15 cellular contexts compared by ENCODE assay signal in genomic region chr1:118963138-118963455, GRCh38. TPM values are rescaled to one million over a fixed set of nuclear protein-coding genes. Genes with fewer than 3 reads are reported as not detected.
DNase-seq lines count a peak whose midpoint lies in the region; ATAC-seq, FAIRE-seq and TF ChIP-seq lines count a peak whose summit lies in the region.
"Had no signal": no experiment of that assay in that cellular context is flagged by ENCODE, and none has a peak within 500 bp of the region (broad histone marks: within the 10 kb centered on the region; RNA-seq: fewer than 3 reads in every experiment).

No MANE protein-coding gene starts in this region.

- peak overlapping the region; percentile 77 for H3K27ac ChIP-seq in GM23248
- no peak overlapping the region for H3K27ac ChIP-seq in astrocyte (ENCODE audit: low read depth, low read length)
- H3K27ac ChIP-seq in HepG2 (ENCODE audit: extremely low read length, insufficient read depth, low read length), result peak overlapping the region; percentile 76
- peak overlapping the region; percentile 21 for H3K27ac ChIP-seq in skeletal muscle tissue (ENCODE audit: low read depth, low read length)
- H3K27ac ChIP-seq in lower lobe of right lung, result no peak overlapping the region
- H3K27ac ChIP-seq: C4-2B had no signal

- H3K36me3 Mint-ChIP-seq in astrocyte (ENCODE audit: low read depth, unreplicated experiment), result no peaks in the 10 kb centered on the region

- POLR2A ChIA-PET in HepG2 (lab: Yijun Ruan, JAX), result interaction anchor here (1.0 kb wide), 2 partner anchors 48 to 64 kb away, joined by 3 to 4 read pairs; no protein-coding TSS in a partner anchor

- no peak overlapping the region for H2AFZ ChIP-seq in GM23248
- H2AFZ ChIP-seq in astrocyte (ENCODE audit: low read depth, low read length), result no peak overlapping the region
- H2AFZ ChIP-seq in HepG2 (ENCODE audit: low read length), result no peak overlapping the region

- H3K4me3 ChIP-seq in GM23248 (no peak overlapping the region), astrocyte (ENCODE audit: insufficient read depth, low read depth, low read length) (no peak overlapping the region), HepG2 (replicated peaks in 1 of 3; ENCODE audit: insufficient read depth in 1 of 3, low read depth in 2 of 3, low read length in 3 of 3) (no peak overlapping the region), skeletal muscle tissue (ENCODE audit: low read length in 3 of 3) (no peak overlapping the region), lower lobe of right lung (no peak overlapping the region)

- no peaks in the 10 kb centered on the region; the same call in 1 of the 2 replicates for H3K36me3 ChIP-seq in GM23248 (ENCODE audit: low read depth)
- no peaks in the 10 kb centered on the region for H3K36me3 ChIP-seq in astrocyte (ENCODE audit: insufficient read depth, low read length)
- no peaks in the 10 kb centered on the region for H3K36me3 ChIP-seq in HepG2 (replicated peaks in 1 of 2; ENCODE audit: control insufficient read depth in 1 of 2, insufficient read depth in 2 of 2, low read length in 2 of 2)
- no peaks in the 10 kb centered on the region for H3K36me3 ChIP-seq in skeletal muscle tissue (ENCODE audit: control insufficient read depth in 3 of 3, insufficient read depth in 3 of 3, low read length in 3 of 3)
- no peaks in the 10 kb centered on the region for H3K36me3 ChIP-seq in lower lobe of right lung

- H3K4me3 Mint-ChIP-seq in astrocyte (ENCODE audit: unreplicated experiment), result no peak overlapping the region

- no peaks in the 10 kb centered on the region for H3K9me3 Mint-ChIP-seq in astrocyte (ENCODE audit: unreplicated experiment)

- FAIRE-seq in astrocyte (lab: Jason Lieb, UNC) (no peak), HepG2 (lab: Jason Lieb, UNC) (no peak)

- WGBS in GM23248 (ENCODE audit: low coverage in 1 of 2, low lambda C conversion rate in 2 of 2, missing lambda C conversion rate in 2 of 2), 2 experiments, result 85 to 88% methylated on average over 2 of the region's 2 CpGs
- WGBS in HepG2 (ENCODE audit: low lambda C conversion rate), result 89% methylated on average over 2 of the region's 2 CpGs

- peaks cover 14% of the 10 kb centered on the region; the same call in 1 of the 2 replicates for H4K20me1 ChIP-seq in GM23248 (ENCODE audit: insufficient read depth)
- H4K20me1 ChIP-seq in astrocyte (ENCODE audit: insufficient read depth, low read length), result no peaks in the 10 kb centered on the region
- H4K20me1 ChIP-seq in HepG2 (ENCODE audit: insufficient read depth, low read length), result no peaks in the 10 kb centered on the region

- H3K9me3 ChIP-seq in GM23248 (ENCODE audit: low read depth), result no peaks in the 10 kb centered on the region
- no peaks in the 10 kb centered on the region for H3K9me3 ChIP-seq in astrocyte (ENCODE audit: insufficient read depth, low read depth, low read length)
- H3K9me3 ChIP-seq in HepG2 (ENCODE audit: low read length), result no peaks in the 10 kb centered on the region
- no peaks in the 10 kb centered on the region for H3K9me3 ChIP-seq in skeletal muscle tissue (ENCODE audit: control insufficient read depth in 3 of 3, low read length in 3 of 3)
- no peaks in the 10 kb centered on the region for H3K9me3 ChIP-seq in lower lobe of right lung

- peaks cover 55% of the 10 kb centered on the region for H3K4me1 ChIP-seq in GM23248 (ENCODE audit: insufficient read depth)
- no peaks in the 10 kb centered on the region for H3K4me1 ChIP-seq in astrocyte (ENCODE audit: insufficient read depth, low read length)
- peaks cover 67% of the 10 kb centered on the region for H3K4me1 ChIP-seq in HepG2 (ENCODE audit: insufficient read depth, low read length)
- peaks cover 62 to 70% (median 66%) of the 10 kb centered on the region in 3 donors for H3K4me1 ChIP-seq in skeletal muscle tissue (ENCODE audit: control insufficient read depth in 3 of 3, insufficient read depth in 3 of 3, low read length in 3 of 3)
- H3K4me1 ChIP-seq in lower lobe of right lung, result no peaks in the 10 kb centered on the region

- H3K27me3 ChIP-seq in GM23248 (replicated peaks; ENCODE audit: insufficient read depth), result no peaks in the 10 kb centered on the region
- peaks cover 8% of the 10 kb centered on the region for H3K27me3 ChIP-seq in astrocyte (ENCODE audit: insufficient read depth, low read length)
- no peaks in the 10 kb centered on the region for H3K27me3 ChIP-seq in HepG2 (ENCODE audit: control insufficient read depth in 1 of 2, insufficient read depth in 2 of 2, low read length in 2 of 2)
- H3K27me3 ChIP-seq in skeletal muscle tissue (ENCODE audit: control insufficient read depth in 3 of 3, insufficient read depth in 3 of 3, low read length in 3 of 3), result no peaks in the 10 kb centered on the region
- no peaks in the 10 kb centered on the region for H3K27me3 ChIP-seq in lower lobe of right lung (ENCODE audit: low read depth)

- peaks cover 95% of the 10 kb centered on the region for H3K79me2 ChIP-seq in GM23248 (ENCODE audit: insufficient read depth)
- no peaks in the 10 kb centered on the region for H3K79me2 ChIP-seq in astrocyte (ENCODE audit: insufficient read depth, low read length)
- no peaks in the 10 kb centered on the region for H3K79me2 ChIP-seq in HepG2 (ENCODE audit: insufficient read depth, low read length)

- ATAC-seq in HepG2 (no peak), GM21529 (IDR thresholded peaks at IDR 0.05; ENCODE audit: unreplicated experiment) (no peak), lower lobe of right lung (no peak)
- ATAC-seq: SK-N-SH treated with all-trans-retinoic acid at 6 μM for 48 hours had no signal

- H3K4me2 ChIP-seq in GM23248 (ENCODE audit: unreplicated experiment) (peak overlapping the region; percentile 38), astrocyte (ENCODE audit: low read length) (no peak overlapping the region), HepG2 (ENCODE audit: low read depth, low read length) (peak overlapping the region; percentile 25)

- CTCF ChIA-PET in HepG2 (lab: Yijun Ruan, JAX; ENCODE audit: low intra/inter-chr PET ratio, low total read pairs), result interaction anchor here (0.9 kb wide), 1 partner anchor 49 kb away, joined by 3 read pairs; no protein-coding TSS in a partner anchor

- in situ Hi-C loops in GM23248 (cut with MboI) (no loop called here), HepG2 (cut with HindIII; ENCODE audit: extremely low pct_ligation_motif_present, low pct_unique_long_range_greater_than_20kb) (no loop called here)

- H3F3A ChIP-seq in GM23248 (ENCODE audit: insufficient read depth), result peaks cover 58% of the 10 kb centered on the region

- H3K27ac Mint-ChIP-seq in astrocyte (ENCODE audit: unreplicated experiment), result peak overlapping the region; percentile 90

- H3K9ac ChIP-seq in GM23248 (peak overlapping the region; percentile 32), astrocyte (ENCODE audit: low read length) (no peak overlapping the region), HepG2 (ENCODE audit: insufficient read depth, low read depth, low read length) (peak overlapping the region; percentile 21; the same call in 1 of the 2 replicates), skeletal muscle tissue (ENCODE audit: low read depth in 1 of 3, low read length in 3 of 3) (no peak overlapping the region)

- intact Hi-C loops in HepG2 (cut with micrococcal nuclease; ENCODE audit: unreplicated experiment) (loop anchor here (1.0 to 10.0 kb wide), 2 partner anchors 49 to 182 kb away; partner anchors contain the start of gene WARS2), lower lobe of right lung (cut with DNase I) (no loop called here)

- BruUV-seq in HepG2 (replicated peaks; lab: Mats Ljungman, UMichigan), result no TSS peak

- H3K4me1 Mint-ChIP-seq in astrocyte (ENCODE audit: low read depth, unreplicated experiment), result peaks cover 6% of the 10 kb centered on the region

- no peak for TF ChIP-seq CTCF in astrocyte (IDR thresholded peaks at IDR 0.05; ENCODE audit: insufficient read depth, low read depth, low read length)
- TF ChIP-seq CTCF in HepG2 (CRISPR knock-in tag; IDR thresholded peaks at IDR 0.05), result no peak
- no peak for TF ChIP-seq CTCF in lower lobe of right lung (IDR thresholded peaks at IDR 0.05)

- no peak for TF ChIP-seq RAD21 in HepG2 (CRISPR knock-in tag; IDR thresholded peaks at IDR 0.05)

- TF ChIP-seq POLR2A in HepG2 (IDR thresholded peaks at IDR 0.05; ENCODE audit: insufficient read depth in 1 of 2, low read depth in 2 of 2, low read length in 2 of 2), result no peak

- TF ChIP-seq EP300 in HepG2 (IDR thresholded peaks at IDR 0.05; ENCODE audit: low read depth in 2 of 2, low read length in 2 of 2), result no peak
- no peak for TF ChIP-seq EP300 in HepG2 (CRISPR knock-in tag; IDR thresholded peaks at IDR 0.05; ENCODE audit: borderline replicate concordance)

- H3K27me3 Mint-ChIP-seq in astrocyte (ENCODE audit: low read depth, unreplicated experiment), result peaks cover 5% of the 10 kb centered on the region

- no peaks in the 10 kb centered on the region; the same call in 1 of the 2 replicates for H3K9me2 ChIP-seq in GM23248 (ENCODE audit: insufficient read depth)

- DNase-seq in GM23248 (no peak), astrocyte (ENCODE audit: low read depth) (no peak), HepG2 (ENCODE audit: low spot score) (no peak), lower lobe of right lung (no peak)
- DNase-seq in activated naive CD4-positive, alpha-beta T cell treated with anti-CD3 and anti-CD28 coated beads, Interleukin-2, amount 50 U/mL, for 16 hours, result no peak
- DNase-seq: DMS79 treated with DMSO at 0.1 percent for 48 hours, NCI-H1105 treated with DMSO at 0.1 percent for 48 hours, NCI-H1694 treated with DMSO at 0.1 percent for 48 hours, NCI-H510A, NCI-H82, SHP77 had no signal

RNA-seq across cellular contexts. Expression of gene TBX15, which starts 25.0 kb away (rescaled TPM):
- 32.2 and 38.7 TPM in 2 replicates for total RNA-seq in GM23248 (2014; rRNA removed; shearing (Covaris generic))
- polyA plus RNA-seq in GM23248 (2016; fragmentation: Nextera tagmentation; extraction: Ambion mirVana) (39.8 and 41.7 TPM in 2 replicates), HepG2 (2011; rRNA removed) (1.9 and 3.5 TPM in 2 replicates)
- total RNA-seq in astrocyte (0.07 and 0.10 TPM in 2 replicates), HepG2 (2016; rRNA removed; fragmentation: Illumina TruSeq; extraction: Trizol) (0.42 and 0.49 TPM in 2 replicates), skeletal muscle tissue (49.6 TPM), lower lobe of right lung (0.15 TPM)
- total RNA-seq in HepG2 (2016; cell fraction: cytosol; rRNA removed; fragmentation: Illumina TruSeq; extraction: Trizol; ENCODE audit: low read depth), result not detected in 2 replicates
- 0.28 and 0.51 TPM in 2 replicates for total RNA-seq in HepG2 (2016; cell fraction: insoluble cytoplasmic fraction; rRNA removed; fragmentation: Illumina TruSeq; extraction: Trizol)
- total RNA-seq in HepG2 (2016; cell fraction: membrane; rRNA removed; fragmentation: Illumina TruSeq; extraction: Trizol), result 0.14 and 0.28 TPM in 2 replicates
- total RNA-seq in HepG2 (2016; cell fraction: nucleus; rRNA removed; fragmentation: Illumina TruSeq; extraction: Trizol), result 0.22 and 0.37 TPM in 2 replicates
- polyA plus RNA-seq in HepG2 (2011; cell fraction: cytosol; rRNA removed), result 1.4 and 3.5 TPM in 2 replicates
- polyA plus RNA-seq in HepG2 (2011; cell fraction: nucleus; rRNA removed), result 1.2 and 1.9 TPM in 2 replicates
- 5.0 and 5.5 TPM in 2 replicates for polyA plus RNA-seq in HepG2 (2012)
- 0.06 TPM in 2 replicates for polyA plus RNA-seq in HepG2 (2016; cell fraction: cytosol; fragmentation: Illumina TruSeq; extraction: Trizol; ENCODE audit: low read depth)
- polyA plus RNA-seq in HepG2 (2016; cell fraction: insoluble cytoplasmic fraction; fragmentation: Illumina TruSeq; extraction: Trizol; ENCODE audit: low read depth), result 0.42 and 0.59 TPM in 2 replicates
- polyA plus RNA-seq in HepG2 (2016; cell fraction: membrane; fragmentation: Illumina TruSeq; extraction: Trizol; ENCODE audit: low read depth), result 0.08 and 0.22 TPM in 2 replicates
- polyA plus RNA-seq in HepG2 (2016; cell fraction: nucleus; fragmentation: Illumina TruSeq; extraction: Trizol; ENCODE audit: insufficient read depth, low read depth), result 0.28 and 0.34 TPM in 2 replicates
- 0.58 and 4.3 TPM in 2 replicates for polyA minus RNA-seq in HepG2 (2011; rRNA and poly(A)+ RNA removed; ENCODE audit: low replicate concordance)
- polyA minus RNA-seq in HepG2 (2011; cell fraction: cytosol; rRNA and poly(A)+ RNA removed), result 1.5 and 2.6 TPM in 2 replicates
- 3.3 and 6.3 TPM in 2 replicates for polyA minus RNA-seq in HepG2 (2011; cell fraction: nucleus; rRNA and poly(A)+ RNA removed)

Comparison
In these comparisons a context has a peak if more than half of its experiments do, and no peak if none do; other contexts are left out.
1. H3K27ac ChIP-seq: peak in GM23248 (single experiment), HepG2 (single experiment) and skeletal muscle tissue (single experiment); none in astrocyte (single experiment) and lower lobe of right lung (single experiment).
2. H3K9ac ChIP-seq: peak in GM23248 (single experiment) and HepG2 (single experiment); none in astrocyte (single experiment) and skeletal muscle tissue (0 of 3).
3. RNA of gene TBX15, which starts 25.0 kb away (total RNA-seq): 49.6 TPM in skeletal muscle tissue (single experiment) and 32.2 to 38.7 TPM in GM23248; 0.14 to 0.51 TPM in HepG2, 0.15 TPM in lower lobe of right lung (single experiment) and 0.07 to 0.10 TPM in astrocyte; every median in the first group is over 10 times any median in the second.